23 cellular contexts compared by ENCODE assay signal in genomic region chr11:64538501-64538951, GRCh38. TPM values are rescaled to one million over a fixed set of nuclear protein-coding genes. Genes with fewer than 3 reads are reported as not detected.
A peak's percentile ranks its signal among the peaks of the same experiment; 100 is the strongest.
DNase-seq lines count a peak whose midpoint lies in the region; ATAC-seq and TF ChIP-seq lines count a peak whose summit lies in the region.
"Had no signal": no experiment of that assay in that cellular context is flagged by ENCODE, and none has a peak within 500 bp of the region (broad histone marks: within the 10 kb centered on the region; RNA-seq: fewer than 3 reads in every experiment).

No MANE protein-coding gene starts in this region.

- no peak overlapping the region for H2BK5ac ChIP-seq in mesenchymal stem cell (ENCODE audit: low read depth, low read length, poor library complexity, severe bottlenecking)

- DNase-seq in Ammon's horn (ENCODE audit: low spot score): peak; percentile 22
- DNase-seq in GF-D8 (lab: John Stamatoyannopoulos, UW): peak; percentile 83
- peak; percentile 40 for DNase-seq in RPMI8226
- no peak for DNase-seq in mesenchymal stem cell
- DNase-seq in MCF 10A (ENCODE audit: unreplicated experiment): no peak
- no peak for DNase-seq in NCI-H524 (lab: John Stamatoyannopoulos, UW)
- DNase-seq in body of pancreas: no peak
- DNase-seq: activated CD4-positive, alpha-beta T cell treated with anti-CD3 and anti-CD28 coated beads, Interleukin-2, amount 50 U/mL, for 48 hours; activated effector memory CD4-positive, alpha-beta T cell treated with anti-CD3 and anti-CD28 coated beads, Interleukin-2, amount 50 U/mL, for 16 hours; H9; NCI-H2081 treated with DMSO at 0.1 percent for 48 hours; NCI-H510A; retina; stimulated activated CD4-positive, alpha-beta T cell treated with anti-CD3 and anti-CD28 coated beads, Interleukin-15, amount 100 ng/mL, for 24 hours; T-helper 17 cell had no signal

- peak overlapping the region; percentile 31 for H4K8ac ChIP-seq in mesenchymal stem cell (ENCODE audit: low read length)

- no peak overlapping the region for H2BK12ac ChIP-seq in mesenchymal stem cell (ENCODE audit: low read length in 2 of 2)

- peak overlapping the region; percentile 52 for H4K91ac ChIP-seq in mesenchymal stem cell (ENCODE audit: low read length)

- no peaks in the 10 kb centered on the region for H3K36me3 Mint-ChIP-seq in MCF 10A (ENCODE audit: insufficient read depth, unreplicated experiment)
- H3K36me3 Mint-ChIP-seq: CD8-positive, alpha-beta memory T cell had no signal

- H3K4me2 ChIP-seq in mesenchymal stem cell (ENCODE audit: low read length, poor library complexity, severe bottlenecking): no peak overlapping the region
- H3K4me2 ChIP-seq: KMS-11 had no signal

- peak overlapping the region in 1 of 2 experiments; percentile 5 for H3K14ac ChIP-seq in mesenchymal stem cell (ENCODE audit: low read length in 2 of 2)

- H2AK5ac ChIP-seq in mesenchymal stem cell (ENCODE audit: low read length, severe bottlenecking): no peak overlapping the region

- H3K4me1 Mint-ChIP-seq in MCF 10A (ENCODE audit: insufficient read depth, unreplicated experiment): peaks cover 12% of the 10 kb centered on the region
- H3K4me1 Mint-ChIP-seq: CD8-positive, alpha-beta memory T cell; T-helper 17 cell had no signal

- H3K36me3 ChIP-seq in mesenchymal stem cell (ENCODE audit: control insufficient read depth in 1 of 2, insufficient read depth in 2 of 2, low read depth in 1 of 2, low read length in 2 of 2) (no peaks in the 10 kb centered on the region), body of pancreas (replicated peaks in 1 of 2; ENCODE audit: insufficient read depth in 1 of 2, low read depth in 2 of 2) (no peaks in the 10 kb centered on the region)
- H3K36me3 ChIP-seq: breast epithelium had no signal

- POLR2A ChIA-PET in MCF 10A (lab: Yijun Ruan, JAX): no interaction called here

- no peak overlapping the region for H2BK15ac ChIP-seq in mesenchymal stem cell (ENCODE audit: low read depth, poor library complexity, severe bottlenecking)

- H3K27ac ChIP-seq in mesenchymal stem cell (ENCODE audit: low read length, poor library complexity, severe bottlenecking) (no peak overlapping the region), body of pancreas (no peak overlapping the region)
- H3K27ac ChIP-seq: KMS-11 had no signal

- no peaks in the 10 kb centered on the region for H3K79me1 ChIP-seq in mesenchymal stem cell (replicated peaks; ENCODE audit: low read length, poor library complexity, severe bottlenecking)

- no peaks in the 10 kb centered on the region for H3K27me3 Mint-ChIP-seq in MCF 10A (ENCODE audit: insufficient read depth, unreplicated experiment)

- BruUV-seq in MCF 10A (replicated peaks; lab: Mats Ljungman, UMichigan): no TSS peak

- no peak overlapping the region for H3K18ac ChIP-seq in mesenchymal stem cell (ENCODE audit: low read depth in 1 of 2, low read length in 2 of 2)

- H3K4me3 ChIP-seq in mesenchymal stem cell (ENCODE audit: insufficient read depth in 1 of 2, low read depth in 1 of 2, low read length in 2 of 2) (no peak overlapping the region), body of pancreas (no peak overlapping the region)
- H3K4me3 ChIP-seq: breast epithelium had no signal

- ATAC-seq in GM19395 (IDR thresholded peaks at IDR 0.05; ENCODE audit: unreplicated experiment): no peak
- ATAC-seq in body of pancreas: no peak
- ATAC-seq: T-helper 17 cell had no signal

- H3K4me3 Mint-ChIP-seq in MCF 10A (ENCODE audit: unreplicated experiment): no peak overlapping the region
- H3K4me3 Mint-ChIP-seq: CD8-positive, alpha-beta memory T cell; dendritic cell treated with granulocyte-macrophage colony-stimulating factor and Interleukin-4, amounts not matched to agents 40 ng/mL and 50 ng/mL, for 4 days; H9; T-helper 17 cell had no signal

- CTCF ChIA-PET in MCF 10A (lab: Yijun Ruan, JAX): interaction anchor here (0.6 kb wide), 1 partner anchor 203 kb away, joined by 3 read pairs; no protein-coding TSS in a partner anchor

- intact Hi-C loops in MCF 10A (cut with micrococcal nuclease): no loop called here
- intact Hi-C loops in body of pancreas (cut with DNase I): no loop called here

- peaks cover 7% of the 10 kb centered on the region for H3K9me3 Mint-ChIP-seq in MCF 10A (ENCODE audit: unreplicated experiment)
- H3K9me3 Mint-ChIP-seq: dendritic cell treated with granulocyte-macrophage colony-stimulating factor and Interleukin-4, amounts not matched to agents 40 ng/mL and 50 ng/mL, for 4 days had no signal

- H3K27me3 ChIP-seq in mesenchymal stem cell (ENCODE audit: control insufficient read depth in 1 of 2, insufficient read depth in 1 of 2, low read length in 2 of 2): peaks cover 0 to 60% of the 10 kb centered on the region in 2 experiments
- H3K27me3 ChIP-seq in body of pancreas: no peaks in the 10 kb centered on the region

- H3K23ac ChIP-seq in mesenchymal stem cell (ENCODE audit: low read length in 2 of 2): no peak overlapping the region

- peaks cover 4% of the 10 kb centered on the region for H3K4me1 ChIP-seq in mesenchymal stem cell (ENCODE audit: control insufficient read depth, insufficient read depth, low read depth, low read length)
- H3K4me1 ChIP-seq in body of pancreas: peaks cover 6% of the 10 kb centered on the region
- H3K4me1 ChIP-seq: breast epithelium had no signal

- no peak for TF ChIP-seq POLR2A in body of pancreas (IDR thresholded peaks at IDR 0.05)

- WGBS in mesenchymal stem cell: 89% methylated on average over 12 of the region's 12 CpGs
- 66 to 100% methylated on average over 1 to 12 of the region's 12 CpGs for WGBS in body of pancreas, 2 donors

- H2BK120ac ChIP-seq in mesenchymal stem cell (ENCODE audit: low read depth, low read length): no peak overlapping the region

- no peak overlapping the region for H3K9ac ChIP-seq in mesenchymal stem cell (ENCODE audit: low read length)
- H3K9ac ChIP-seq: KMS-11 had no signal

- TF ChIP-seq CTCF in MCF 10A (IDR thresholded peaks at IDR 0.05; ENCODE audit: unreplicated experiment) (no peak), body of pancreas (IDR thresholded peaks at IDR 0.05) (no peak)

- no peak overlapping the region for H3K4ac ChIP-seq in mesenchymal stem cell (ENCODE audit: low read depth in 1 of 2, low read length in 2 of 2)

- H3K9me3 ChIP-seq in mesenchymal stem cell (ENCODE audit: control insufficient read depth, low read length) (peaks cover 14% of the 10 kb centered on the region), body of pancreas (no peaks in the 10 kb centered on the region)
- H3K9me3 ChIP-seq: breast epithelium had no signal

- no peak overlapping the region for H2AFZ ChIP-seq in mesenchymal stem cell (ENCODE audit: low read depth, low read length)

- no peak overlapping the region for H3K27ac Mint-ChIP-seq in MCF 10A (ENCODE audit: low read depth, unreplicated experiment)
- H3K27ac Mint-ChIP-seq: CD8-positive, alpha-beta memory T cell; dendritic cell treated with granulocyte-macrophage colony-stimulating factor and Interleukin-4, amounts not matched to agents 40 ng/mL and 50 ng/mL, for 4 days; H9; T-helper 17 cell had no signal

RNA-seq across cellular contexts. Expression of gene SLC22A11, which starts 17.2 kb away (rescaled TPM):
- not detected for polyA plus RNA-seq in mesenchymal stem cell (2013, experiment 1 of 2)
- not detected for polyA plus RNA-seq in mesenchymal stem cell (2013, experiment 2 of 2)
- total RNA-seq in MCF 10A (2022) (not detected in 2 replicates), body of pancreas (not detected)
- total RNA-seq: breast epithelium; CD8-positive, alpha-beta memory T cell; H9; T-helper 17 cell; temporal lobe had no signal
- polyA plus RNA-seq: CD8-positive, alpha-beta memory T cell had no signal

RNA-seq across cellular contexts. Expression of gene SLC22A12, which starts 52.5 kb away (rescaled TPM):
- polyA plus RNA-seq in mesenchymal stem cell (2013, experiment 1 of 2): not detected
- polyA plus RNA-seq in mesenchymal stem cell (2013, experiment 2 of 2): not detected
- total RNA-seq in MCF 10A (2022) (not detected in 2 replicates), body of pancreas (not detected)
- total RNA-seq: breast epithelium; CD8-positive, alpha-beta memory T cell; H9; HT-29; lower leg skin; T-helper 17 cell; temporal lobe had no signal
- polyA plus RNA-seq: CD8-positive, alpha-beta memory T cell had no signal

Comparison
In these comparisons a context has a peak if more than half of its experiments do, and no peak if none do; other contexts are left out.
1. DNase-seq: peak in Ammon's horn (single experiment), GF-D8 (single experiment) and RPMI8226 (single experiment); none in mesenchymal stem cell (single experiment), MCF 10A (single experiment), NCI-H524 (0 of 2) and body of pancreas (0 of 4).